In the genomic region with DNA sequence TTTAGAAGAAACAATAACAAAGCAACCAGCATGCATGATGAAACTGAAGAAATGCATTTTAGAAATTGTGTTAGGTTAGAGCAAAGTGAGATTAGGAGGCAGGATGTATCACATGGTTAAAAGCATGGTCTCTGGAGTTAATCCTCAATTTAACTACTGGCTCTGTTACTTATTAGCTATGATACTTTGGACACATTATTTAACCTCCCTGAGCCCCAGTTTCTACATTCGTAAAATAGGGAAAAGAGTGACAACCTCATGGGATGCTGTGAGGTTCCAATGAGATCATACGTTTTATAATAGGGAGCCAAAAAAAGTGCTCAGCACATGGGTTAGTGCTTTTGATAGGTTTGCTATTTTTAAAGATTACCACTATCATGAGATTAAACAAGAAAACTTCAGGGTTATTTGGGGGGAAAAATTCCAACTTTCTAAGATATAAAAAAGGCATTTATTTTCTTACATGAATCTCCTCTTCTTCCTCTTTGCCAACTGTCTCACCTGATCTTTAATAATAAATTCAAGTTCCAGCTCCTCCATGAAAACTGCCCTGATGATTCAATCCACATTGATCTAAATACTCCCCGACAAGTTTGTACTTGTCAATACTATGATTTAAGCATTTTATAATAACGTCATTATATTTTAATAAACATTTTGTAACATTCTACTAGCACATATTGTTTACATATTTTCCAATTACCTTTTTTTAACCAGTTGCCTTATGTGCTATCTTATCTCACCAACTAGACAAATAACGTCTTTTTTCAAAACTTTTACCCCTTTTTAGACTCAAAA, we compare ENCODE assay signal across 1 cellular context.
TF ChIP-seq lines count a peak whose summit lies in the region.

No MANE protein-coding gene starts in this region.

TF ChIP-seq in GM12878, 131 proteins besides CTCF, POLR2A, EP300 and RAD21:
- no peak for TF ChIP-seq STAT3 (IDR thresholded peaks at IDR 0.05; ENCODE audit: low read depth, low read length)
- TF ChIP-seq PBX3 (IDR thresholded peaks at IDR 0.05; ENCODE audit: insufficient replicate concordance, low read depth, low read length), result no peak
- TF ChIP-seq EGR1 (IDR thresholded peaks at IDR 0.05; ENCODE audit: borderline replicate concordance in 1 of 2, low read depth in 2 of 2, low read length in 2 of 2), result no peak
- no peak for TF ChIP-seq MEF2A (IDR thresholded peaks at IDR 0.05; ENCODE audit: insufficient read depth, low read depth, low read length)
- no peak for TF ChIP-seq SRF (IDR thresholded peaks at IDR 0.05; ENCODE audit: low read depth in 2 of 2, low read length in 2 of 2)
